In genomic region chr13:30752201-30752797, GRCh38 we compare ENCODE assay signal across 15 cellular contexts. TPM values are rescaled to one million over a fixed set of nuclear protein-coding genes. Genes with fewer than 3 reads are reported as not detected.
A peak's percentile ranks its signal among the peaks of the same experiment; 100 is the strongest.
DNase-seq lines count a peak whose midpoint lies in the region; ATAC-seq, FAIRE-seq and TF ChIP-seq lines count a peak whose summit lies in the region.
"Had no signal": no experiment of that assay in that cellular context is flagged by ENCODE, and none has a peak within 500 bp of the region (broad histone marks: within the 10 kb centered on the region; RNA-seq: fewer than 3 reads in every experiment).

No MANE protein-coding gene starts in this region.

- no peaks in the 10 kb centered on the region for H3K9me3 ChIP-seq in Panc1 (ENCODE audit: control insufficient read depth, insufficient read depth, low read depth, low read length)
- no peaks in the 10 kb centered on the region for H3K9me3 ChIP-seq in osteoblast (ENCODE audit: low read depth, low read length)
- H3K9me3 ChIP-seq: testis had no signal

- no TSS peak for BruUV-seq in Panc1 (replicated peaks; lab: Mats Ljungman, UMichigan)

- no peaks in the 10 kb centered on the region for H3K79me2 ChIP-seq in osteoblast (ENCODE audit: insufficient read depth, low read length)

- H3K4me1 ChIP-seq in Panc1 (ENCODE audit: control insufficient read depth, insufficient read depth, low read length) (no peaks in the 10 kb centered on the region), osteoblast (ENCODE audit: insufficient read depth, low read length) (peaks cover 8% of the 10 kb centered on the region)
- H3K4me1 ChIP-seq: testis had no signal

- CTCF ChIA-PET in Panc1 (lab: Charles Lee) = no interaction called here

- no peak overlapping the region for H3K4me3 ChIP-seq in Panc1 (ENCODE audit: low read depth in 2 of 2, low read length in 2 of 2)
- no peak overlapping the region for H3K4me3 ChIP-seq in fibroblast of the aortic adventitia (ENCODE audit: low read depth, low read length)
- H3K4me3 ChIP-seq in osteoblast (ENCODE audit: insufficient read depth, low read length) = no peak overlapping the region
- H3K4me3 ChIP-seq: testis had no signal

- intact Hi-C loops in Panc1 (cut with micrococcal nuclease; ENCODE audit: unreplicated experiment) = no loop called here

- peak overlapping the region; percentile 20 for H3K4me2 ChIP-seq in osteoblast (ENCODE audit: insufficient read depth, low read length)

- H3K27ac ChIP-seq in Panc1 (ENCODE audit: low read length) = peak overlapping the region; percentile 52; the same call in 1 of the 2 replicates
- no peak overlapping the region for H3K27ac ChIP-seq in osteoblast (ENCODE audit: low read depth, low read length)
- H3K27ac ChIP-seq: testis had no signal

- POLR2A ChIA-PET in Panc1 (lab: Charles Lee) = no interaction called here

- peak overlapping the region; percentile 38 for H2AFZ ChIP-seq in osteoblast (ENCODE audit: low read length)

- no peak for FAIRE-seq in RCC 7860 (lab: Jason Lieb, UNC)
- FAIRE-seq: HTR-8/SVneo had no signal

- DNase-seq in HCEC 1CT = peak; percentile 41
- DNase-seq in Panc1 (ENCODE audit: low read depth, low spot score) = no peak
- DNase-seq in fibroblast of the aortic adventitia (ENCODE audit: low read depth) = peak; percentile 62
- peak; percentile 90 for DNase-seq in osteoblast (ENCODE audit: insufficient read length, low spot score, missing footprints)
- no peak for DNase-seq in NCI-H2029 treated with DMSO at 0.1 percent for 48 hours (lab: John Stamatoyannopoulos, UW)
- DNase-seq in RCC 7860 (ENCODE audit: low spot score) = no peak
- DNase-seq: dermis blood vessel endothelial cell; naive B cell; NCI-H2029; stimulated activated CD4-positive, alpha-beta T cell treated with anti-CD3 and anti-CD28 coated beads, Interleukin-4, amount 100 ng/mL, for 24 hours; testis had no signal

- H3K27me3 ChIP-seq in Panc1 (ENCODE audit: control insufficient read depth, insufficient read depth, low read length) (no peaks in the 10 kb centered on the region), osteoblast (ENCODE audit: insufficient read depth, low read length) (peaks cover 13% of the 10 kb centered on the region)
- H3K27me3 ChIP-seq: testis had no signal

- no peak for ATAC-seq in Panc1
- no peak for ATAC-seq in HG02623 (IDR thresholded peaks at IDR 0.05; ENCODE audit: unreplicated experiment)
- no peak for ATAC-seq in GM21447 (IDR thresholded peaks at IDR 0.05; ENCODE audit: unreplicated experiment)
- ATAC-seq: activated CD4-positive, CD25-positive, alpha-beta regulatory T cell treated with anti-CD3 and anti-CD28 coated beads, Interleukin-2, amount 50 U/mL, for 24 hours had no signal

- no peaks in the 10 kb centered on the region for H4K20me1 ChIP-seq in osteoblast (ENCODE audit: insufficient read depth, low read length)

- H3K36me3 ChIP-seq in Panc1 (ENCODE audit: control insufficient read depth, insufficient read depth, low read length) (no peaks in the 10 kb centered on the region), osteoblast (ENCODE audit: insufficient read depth, low read length) (no peaks in the 10 kb centered on the region)

- TF ChIP-seq CTCF in Panc1 (IDR thresholded peaks at IDR 0.05) (no peak), fibroblast of the aortic adventitia (IDR thresholded peaks at IDR 0.05; ENCODE audit: insufficient read depth, low read length) (peak; percentile 27), osteoblast (IDR thresholded peaks at IDR 0.05; ENCODE audit: extremely low read depth, low read depth, low read length) (no peak)

- in situ Hi-C loops in Panc1 (cut with HindIII; ENCODE audit: low pct_unique_long_range_greater_than_20kb, low sequenced_read_pairs) = no loop called here

RNA-seq across cellular contexts. Expression of gene ALOX5AP, which starts 17.0 kb away (rescaled TPM):
- 2.1 TPM for total RNA-seq in Panc1 (2021; ENCODE audit: unreplicated experiment)
- 0.65 TPM for polyA plus RNA-seq in Panc1 (2012; ENCODE audit: insufficient read length)
- not detected in 2 replicates for total RNA-seq in fibroblast of the aortic adventitia (ENCODE audit: low replicate concordance)
- 0.29 TPM in 1 of 2 replicates, not detected in the other for total RNA-seq in osteoblast

Comparison
In these comparisons a context has a peak if more than half of its experiments do, and no peak if none do; other contexts are left out.
1. DNase-seq: peak in HCEC 1CT (single experiment), fibroblast of the aortic adventitia (single experiment) and osteoblast (single experiment); none in Panc1 (single experiment), NCI-H2029 treated with DMSO at 0.1 percent for 48 hours (single experiment) and RCC 7860 (single experiment).